Comparison of ENCODE assay signal across 1 cellular context in the genomic region with DNA sequence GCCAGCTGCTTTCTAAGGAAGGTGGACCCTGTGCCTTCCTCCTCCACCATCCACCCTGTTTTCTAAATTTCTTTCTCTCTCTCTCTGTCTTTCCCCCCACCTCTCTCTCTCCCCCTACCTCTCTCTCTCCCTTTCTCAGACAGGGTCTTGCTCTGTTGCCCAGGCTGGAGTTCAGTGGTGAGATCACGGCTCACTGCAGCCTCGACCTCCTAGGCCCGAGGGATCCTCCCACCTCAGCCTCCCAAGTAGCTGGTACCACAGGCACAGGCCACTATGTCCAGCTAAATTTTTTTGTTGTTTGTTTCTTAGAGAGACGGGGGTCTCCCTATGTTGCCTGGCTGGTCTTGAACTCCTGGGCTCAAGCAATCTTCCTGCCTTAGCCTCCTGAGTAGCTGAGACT.
TF ChIP-seq lines count a peak whose summit lies in the region.

No MANE protein-coding gene starts in this region.

TF ChIP-seq in K562, 482 proteins besides CTCF, POLR2A, EP300 and RAD21 (continued from another document):
- TF ChIP-seq, protein P1, sequence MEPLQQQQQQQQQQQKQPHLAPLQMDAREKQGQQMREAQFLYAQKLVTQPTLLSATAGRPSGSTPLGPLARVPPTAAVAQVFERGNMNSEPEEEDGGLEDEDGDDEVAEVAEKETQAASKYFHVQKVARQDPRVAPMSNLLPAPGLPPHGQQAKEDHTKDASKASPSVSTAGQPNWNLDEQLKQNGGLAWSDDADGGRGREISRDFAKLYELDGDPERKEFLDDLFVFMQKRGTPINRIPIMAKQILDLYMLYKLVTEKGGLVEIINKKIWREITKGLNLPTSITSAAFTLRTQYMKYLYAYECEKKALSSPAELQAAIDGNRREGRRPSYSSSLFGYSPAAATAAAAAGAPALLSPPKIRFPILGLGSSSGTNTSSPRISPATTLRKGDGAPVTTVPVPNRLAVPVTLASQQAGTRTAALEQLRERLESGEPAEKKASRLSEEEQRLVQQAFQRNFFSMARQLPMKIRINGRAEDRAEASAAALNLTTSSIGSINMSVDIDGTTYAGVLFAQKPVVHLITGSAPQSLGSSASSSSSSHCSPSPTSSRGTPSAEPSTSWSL (CRISPR knock-in tag; IDR thresholded peaks at IDR 0.05; ENCODE audit: borderline replicate concordance) = no peak
- TF ChIP-seq HIVEP1 (CRISPR knock-in tag; IDR thresholded peaks at IDR 0.05) = no peak
- no peak for TF ChIP-seq TAL1 (IDR thresholded peaks at IDR 0.05)
- TF ChIP-seq, protein P2, sequence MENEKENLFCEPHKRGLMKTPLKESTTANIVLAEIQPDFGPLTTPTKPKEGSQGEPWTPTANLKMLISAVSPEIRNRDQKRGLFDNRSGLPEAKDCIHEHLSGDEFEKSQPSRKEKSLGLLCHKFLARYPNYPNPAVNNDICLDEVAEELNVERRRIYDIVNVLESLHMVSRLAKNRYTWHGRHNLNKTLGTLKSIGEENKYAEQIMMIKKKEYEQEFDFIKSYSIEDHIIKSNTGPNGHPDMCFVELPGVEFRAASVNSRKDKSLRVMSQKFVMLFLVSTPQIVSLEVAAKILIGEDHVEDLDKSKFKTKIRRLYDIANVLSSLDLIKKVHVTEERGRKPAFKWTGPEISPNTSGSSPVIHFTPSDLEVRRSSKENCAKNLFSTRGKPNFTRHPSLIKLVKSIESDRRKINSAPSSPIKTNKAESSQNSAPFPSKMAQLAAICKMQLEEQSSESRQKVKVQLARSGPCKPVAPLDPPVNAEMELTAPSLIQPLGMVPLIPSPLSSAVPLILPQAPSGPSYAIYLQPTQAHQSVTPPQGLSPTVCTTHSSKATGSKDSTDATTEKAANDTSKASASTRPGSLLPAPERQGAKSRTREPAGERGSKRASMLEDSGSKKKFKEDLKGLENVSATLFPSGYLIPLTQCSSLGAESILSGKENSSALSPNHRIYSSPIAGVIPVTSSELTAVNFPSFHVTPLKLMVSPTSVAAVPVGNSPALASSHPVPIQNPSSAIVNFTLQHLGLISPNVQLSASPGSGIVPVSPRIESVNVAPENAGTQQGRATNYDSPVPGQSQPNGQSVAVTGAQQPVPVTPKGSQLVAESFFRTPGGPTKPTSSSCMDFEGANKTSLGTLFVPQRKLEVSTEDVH (IDR thresholded peaks at IDR 0.05; ENCODE audit: low read depth, partially characterized antibody) = no peak
- no peak for TF ChIP-seq ZBTB1 (CRISPR knock-in tag; IDR thresholded peaks at IDR 0.05; ENCODE audit: borderline replicate concordance, low read depth)
- TF ChIP-seq, protein P3, sequence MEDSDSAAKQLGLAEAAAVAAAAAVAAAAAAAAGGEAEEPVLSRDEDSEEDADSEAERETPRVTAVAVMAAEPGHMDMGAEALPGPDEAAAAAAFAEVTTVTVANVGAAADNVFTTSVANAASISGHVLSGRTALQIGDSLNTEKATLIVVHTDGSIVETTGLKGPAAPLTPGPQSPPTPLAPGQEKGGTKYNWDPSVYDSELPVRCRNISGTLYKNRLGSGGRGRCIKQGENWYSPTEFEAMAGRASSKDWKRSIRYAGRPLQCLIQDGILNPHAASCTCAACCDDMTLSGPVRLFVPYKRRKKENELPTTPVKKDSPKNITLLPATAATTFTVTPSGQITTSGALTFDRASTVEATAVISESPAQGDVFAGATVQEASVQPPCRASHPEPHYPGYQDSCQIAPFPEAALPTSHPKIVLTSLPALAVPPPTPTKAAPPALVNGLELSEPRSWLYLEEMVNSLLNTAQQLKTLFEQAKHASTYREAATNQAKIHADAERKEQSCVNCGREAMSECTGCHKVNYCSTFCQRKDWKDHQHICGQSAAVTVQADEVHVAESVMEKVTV (CRISPR knock-in tag; IDR thresholded peaks at IDR 0.05) = no peak
- TF ChIP-seq EWSR1 (IDR thresholded peaks at IDR 0.05; ENCODE audit: borderline replicate concordance, low read depth, partially characterized antibody) = no peak
- no peak for TF ChIP-seq ZNF445 (CRISPR knock-in tag; IDR thresholded peaks at IDR 0.05; ENCODE audit: low read depth)
- TF ChIP-seq NFATC3 (IDR thresholded peaks at IDR 0.05) = no peak
- TF ChIP-seq TARDBP (IDR thresholded peaks at IDR 0.05) = no peak
- TF ChIP-seq, protein P4, sequence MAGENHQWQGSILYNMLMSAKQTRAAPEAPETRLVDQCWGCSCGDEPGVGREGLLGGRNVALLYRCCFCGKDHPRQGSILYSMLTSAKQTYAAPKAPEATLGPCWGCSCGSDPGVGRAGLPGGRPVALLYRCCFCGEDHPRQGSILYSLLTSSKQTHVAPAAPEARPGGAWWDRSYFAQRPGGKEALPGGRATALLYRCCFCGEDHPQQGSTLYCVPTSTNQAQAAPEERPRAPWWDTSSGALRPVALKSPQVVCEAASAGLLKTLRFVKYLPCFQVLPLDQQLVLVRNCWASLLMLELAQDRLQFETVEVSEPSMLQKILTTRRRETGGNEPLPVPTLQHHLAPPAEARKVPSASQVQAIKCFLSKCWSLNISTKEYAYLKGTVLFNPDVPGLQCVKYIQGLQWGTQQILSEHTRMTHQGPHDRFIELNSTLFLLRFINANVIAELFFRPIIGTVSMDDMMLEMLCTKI (IDR thresholded peaks at IDR 0.05; ENCODE audit: partially characterized antibody) = no peak
- TF ChIP-seq KAT7 (CRISPR knock-in tag; IDR thresholded peaks at IDR 0.05; ENCODE audit: borderline replicate concordance) = no peak
- TF ChIP-seq, protein P5, sequence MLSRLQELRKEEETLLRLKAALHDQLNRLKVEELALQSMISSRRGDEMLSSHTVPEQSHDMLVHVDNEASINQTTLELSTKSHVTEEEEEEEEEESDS (CRISPR knock-in tag; IDR thresholded peaks at IDR 0.05) = no peak
- no peak for TF ChIP-seq ZEB2 (IDR thresholded peaks at IDR 0.05)
- no peak for TF ChIP-seq ZNF699 (CRISPR knock-in tag; IDR thresholded peaks at IDR 0.05; ENCODE audit: insufficient replicate concordance)
- no peak for TF ChIP-seq EZH2 (IDR thresholded peaks at IDR 0.05; ENCODE audit: borderline replicate concordance, low read depth, low read length)
- TF ChIP-seq, protein P6, sequence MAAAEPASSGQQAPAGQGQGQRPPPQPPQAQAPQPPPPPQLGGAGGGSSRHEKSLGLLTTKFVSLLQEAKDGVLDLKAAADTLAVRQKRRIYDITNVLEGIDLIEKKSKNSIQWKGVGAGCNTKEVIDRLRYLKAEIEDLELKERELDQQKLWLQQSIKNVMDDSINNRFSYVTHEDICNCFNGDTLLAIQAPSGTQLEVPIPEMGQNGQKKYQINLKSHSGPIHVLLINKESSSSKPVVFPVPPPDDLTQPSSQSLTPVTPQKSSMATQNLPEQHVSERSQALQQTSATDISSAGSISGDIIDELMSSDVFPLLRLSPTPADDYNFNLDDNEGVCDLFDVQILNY (CRISPR knock-in tag; IDR thresholded peaks at IDR 0.05) = no peak
